In the genomic region with DNA sequence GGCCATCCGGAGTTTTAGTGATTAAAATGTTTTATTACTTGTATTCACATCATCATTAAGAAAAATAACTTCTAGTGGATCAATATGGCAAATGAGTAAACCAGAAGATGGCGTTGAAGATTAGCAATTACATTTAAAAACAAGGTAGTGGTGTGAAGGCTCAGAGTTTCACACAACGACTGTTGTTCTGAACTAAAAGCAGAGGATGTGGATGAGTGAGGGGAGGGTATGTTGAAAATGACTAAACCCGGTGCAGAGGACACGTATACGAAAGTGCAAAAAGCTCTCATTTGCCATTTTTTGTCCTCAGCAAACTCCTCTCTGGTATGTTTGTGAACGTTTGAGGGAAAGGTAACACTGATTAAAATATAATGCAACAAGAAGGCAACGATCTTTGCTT, we compare ENCODE assay signal across 11 cellular contexts. TPM values are rescaled to one million over a fixed set of nuclear protein-coding genes. Genes with fewer than 3 reads are reported as not detected.
DNase-seq lines count a peak whose midpoint lies in the region; ATAC-seq and TF ChIP-seq lines count a peak whose summit lies in the region.
"Had no signal": no experiment of that assay in that cellular context is flagged by ENCODE, and none has a peak within 500 bp of the region (broad histone marks: within the 10 kb centered on the region; RNA-seq: fewer than 3 reads in every experiment).

No MANE protein-coding gene starts in this region.

- H3K27me3 ChIP-seq in osteoblast (ENCODE audit: insufficient read depth, low read length): peaks cover 63% of the 10 kb centered on the region
- peaks cover 51 to 83% of the 10 kb centered on the region in 2 donors for H3K27me3 ChIP-seq in left lung

- H3K27ac ChIP-seq in OCI-LY7 (ENCODE audit: low read depth, low read length, poor library complexity, severe bottlenecking) (peak overlapping the region; percentile 11), osteoblast (ENCODE audit: low read depth, low read length) (no peak overlapping the region), left lung (no peak overlapping the region)

- POLR2A ChIA-PET in OCI-LY7 (lab: Charles Lee): interaction anchor here (0.8 to 4.6 kb wide), 9 partner anchors 10 to 173 kb away, joined by 3 to 47 read pairs (median 26); no protein-coding TSS in a partner anchor

- ATAC-seq in GM21723 (IDR thresholded peaks at IDR 0.05; ENCODE audit: unreplicated experiment): peak; percentile 36
- no peak for ATAC-seq in GM18873 (IDR thresholded peaks at IDR 0.05; ENCODE audit: low FRiP score, unreplicated experiment)
- ATAC-seq in left lung: no peak

- BruUV-seq in OCI-LY7 (replicated peaks; lab: Mats Ljungman, UMichigan): no TSS peak

- peaks cover 31% of the 10 kb centered on the region for H3K79me2 ChIP-seq in OCI-LY7 (ENCODE audit: insufficient read depth, low read depth, low read length)
- no peaks in the 10 kb centered on the region for H3K79me2 ChIP-seq in osteoblast (ENCODE audit: insufficient read depth, low read length)

- H3K36me3 ChIP-seq in OCI-LY7 (ENCODE audit: insufficient read depth, low read length) (peaks cover 25% of the 10 kb centered on the region), osteoblast (ENCODE audit: insufficient read depth, low read length) (no peaks in the 10 kb centered on the region), left lung (no peaks in the 10 kb centered on the region)

- no peaks in the 10 kb centered on the region for H3K9me2 ChIP-seq in OCI-LY7 (ENCODE audit: insufficient read depth, low read length)

- CTCF ChIA-PET in OCI-LY7 (lab: Charles Lee; ENCODE audit: unreplicated experiment): interaction anchor here (0.6 to 2.5 kb wide), 2 partner anchors 28 to 59 kb away, joined by 4 to 9 read pairs; no protein-coding TSS in a partner anchor

- DNase-seq in activated CD4-positive, alpha-beta T cell treated with anti-CD3 and anti-CD28 coated beads for 4 hours: peak; percentile 29 to 46
- DNase-seq in activated CD4-positive, alpha-beta T cell treated with anti-CD3 and anti-CD28 coated beads for 48 hours: no peak
- DNase-seq in OCI-LY7 (ENCODE audit: low spot score): peak; percentile 55
- DNase-seq in osteoblast (ENCODE audit: insufficient read length, low spot score, missing footprints): peak; percentile 83
- no peak for DNase-seq in NCI-H2196 (lab: John Stamatoyannopoulos, UW; ENCODE audit: unreplicated experiment)
- DNase-seq in left lung: no peak
- DNase-seq: activated CD4-positive, CD25-positive, alpha-beta regulatory T cell; NCI-H524 had no signal

- H3K9me3 ChIP-seq in OCI-LY7 (ENCODE audit: low read length) (no peaks in the 10 kb centered on the region), osteoblast (ENCODE audit: low read depth, low read length) (no peaks in the 10 kb centered on the region), left lung (no peaks in the 10 kb centered on the region)

- H3K4me1 ChIP-seq in OCI-LY7 (ENCODE audit: insufficient read depth, low read length, poor library complexity, severe bottlenecking): peaks cover 33% of the 10 kb centered on the region
- peaks cover 3% of the 10 kb centered on the region for H3K4me1 ChIP-seq in osteoblast (ENCODE audit: insufficient read depth, low read length)
- peaks cover 12 to 33% of the 10 kb centered on the region in 2 donors for H3K4me1 ChIP-seq in left lung

- intact Hi-C loops in OCI-LY7 (cut with micrococcal nuclease; ENCODE audit: unreplicated experiment) (loop anchor here (2.0 to 10.0 kb wide), 4 partner anchors 25 to 325 kb away; no protein-coding TSS in a partner anchor), left lung (cut with DNase I) (no loop called here)

- H3K4me3 ChIP-seq in OCI-LY7 (ENCODE audit: low read depth, low read length, poor library complexity, severe bottlenecking) (peak overlapping the region; percentile 9), osteoblast (ENCODE audit: insufficient read depth, low read length) (no peak overlapping the region), left lung (no peak overlapping the region)

- H2AFZ ChIP-seq in OCI-LY7 (ENCODE audit: low read length) (peak overlapping the region; percentile 39; the same call in 1 of the 2 replicates), osteoblast (ENCODE audit: low read length) (no peak overlapping the region)

- TF ChIP-seq CTCF in OCI-LY7 (conservative IDR thresholded peaks at IDR 0.05; ENCODE audit: low read length) (peak; percentile 54), osteoblast (IDR thresholded peaks at IDR 0.05; ENCODE audit: extremely low read depth, low read depth, low read length) (no peak), left lung (IDR thresholded peaks at IDR 0.05) (no peak)

- H3K4me2 ChIP-seq in OCI-LY7 (ENCODE audit: low read length) (peak overlapping the region; percentile 83), osteoblast (ENCODE audit: insufficient read depth, low read length) (no peak overlapping the region)

- peaks cover 12% of the 10 kb centered on the region; the same call in 1 of the 2 replicates for H4K20me1 ChIP-seq in OCI-LY7 (ENCODE audit: insufficient read depth, low read length)
- H4K20me1 ChIP-seq in osteoblast (ENCODE audit: insufficient read depth, low read length): no peaks in the 10 kb centered on the region

RNA-seq across cellular contexts. Expression of gene IRF4, which starts 1.9 kb away (rescaled TPM):
- total RNA-seq in OCI-LY7 (2014; rRNA removed; shearing (Covaris generic)): 143 and 189 TPM in 2 replicates
- total RNA-seq in OCI-LY7 (2022) (281 and 291 TPM in 2 replicates), osteoblast (under 0.01 TPM in 2 replicates), left lung (1 to 10 TPM; 3.4 to 7.0 TPM)
- total RNA-seq: HT-29 had no signal

Comparison
In these comparisons a context has a peak if more than half of its experiments do, and no peak if none do; other contexts are left out.
1. DNase-seq: peak in activated CD4-positive, alpha-beta T cell treated with anti-CD3 and anti-CD28 coated beads for 4 hours (2 of 2), OCI-LY7 (single experiment) and osteoblast (single experiment); none in activated CD4-positive, alpha-beta T cell treated with anti-CD3 and anti-CD28 coated beads for 48 hours (single experiment), NCI-H2196 (single experiment) and left lung (0 of 2).
2. RNA of gene IRF4, which starts 1.9 kb away (total RNA-seq): 143 to 291 TPM in OCI-LY7; 3.4 to 7.0 TPM in left lung and under 0.01 TPM in osteoblast; every median in the first group is over 10 times any median in the second.